Comparison of ENCODE assay signal across 9 cellular contexts in genomic region chr15:64426845-64427465, GRCh38. TPM values are rescaled to one million over a fixed set of nuclear protein-coding genes. Genes with fewer than 3 reads are reported as not detected.
DNase-seq lines count a peak whose midpoint lies in the region; ATAC-seq and TF ChIP-seq lines count a peak whose summit lies in the region.
"Had no signal": no experiment of that assay in that cellular context is flagged by ENCODE, and none has a peak within 500 bp of the region (broad histone marks: within the 10 kb centered on the region; RNA-seq: fewer than 3 reads in every experiment).

No MANE protein-coding gene starts in this region.

- in situ Hi-C loops in G401 (cut with HindIII; ENCODE audit: low sequenced_read_pairs): no loop called here

- DNase-seq in G401 (ENCODE audit: low spot score) (peak; percentile 37), Kasumi-1 (lab: John Stamatoyannopoulos, UW) (peak; percentile 24 to 63), amniotic epithelial cell (ENCODE audit: low read depth) (peak; percentile 53), mesendoderm (peak; percentile 10), sigmoid colon (no peak)
- no peak for DNase-seq in stimulated activated CD4-positive, alpha-beta T cell treated with anti-CD3 and anti-CD28 coated beads, Interleukin-4, amount 100 ng/mL, for 1 hour

- no peaks in the 10 kb centered on the region for H3K36me3 ChIP-seq in mesendoderm (ENCODE audit: control insufficient read depth, insufficient read depth, low read length)
- H3K36me3 ChIP-seq in sigmoid colon: peaks cover 0 to 68% (median 26%) of the 10 kb centered on the region in 4 donors

- no peak overlapping the region for H3K18ac ChIP-seq in mesendoderm (ENCODE audit: low read length)

- H3K27me3 ChIP-seq in mesendoderm (ENCODE audit: insufficient read depth, low read length, poor library complexity) (no peaks in the 10 kb centered on the region), sigmoid colon (no peaks in the 10 kb centered on the region)
- H3K27me3 ChIP-seq: SJSA1 had no signal

- no CpG with 5 or more reads among the region's 7 CpGs for WGBS in mesendoderm (ENCODE audit: extremely low coverage, insufficient coverage, low lambda C conversion rate)
- WGBS in sigmoid colon, 2 donors: 83 to 90% methylated on average over 7 of the region's 7 CpGs

- no peak overlapping the region for H3K4me3 ChIP-seq in mesendoderm (ENCODE audit: low read length)
- no peak overlapping the region for H3K4me3 ChIP-seq in sigmoid colon
- H3K4me3 ChIP-seq: SJSA1 had no signal

- H3K56ac ChIP-seq in mesendoderm (ENCODE audit: low read length): no peak overlapping the region

- no peaks in the 10 kb centered on the region for H3K79me1 ChIP-seq in mesendoderm (ENCODE audit: low read length)

- no peak for TF ChIP-seq POLR2A in sigmoid colon (IDR thresholded peaks at IDR 0.05)

- no peak overlapping the region for H2BK15ac ChIP-seq in mesendoderm (replicated peaks; ENCODE audit: low read depth)

- H4K5ac ChIP-seq in mesendoderm (ENCODE audit: low read length): no peak overlapping the region

- H3K79me2 ChIP-seq in mesendoderm (ENCODE audit: control insufficient read depth, insufficient read depth, low read length): no peaks in the 10 kb centered on the region

- H3K9ac ChIP-seq in mesendoderm (ENCODE audit: low read length): no peak overlapping the region

- ATAC-seq in GM19455 (IDR thresholded peaks at IDR 0.05; ENCODE audit: unreplicated experiment): no peak
- ATAC-seq in GM19452 (IDR thresholded peaks at IDR 0.05; ENCODE audit: unreplicated experiment): no peak

- H2BK5ac ChIP-seq in mesendoderm (ENCODE audit: low read length): no peak overlapping the region

- H3K27ac ChIP-seq in mesendoderm (ENCODE audit: low read depth, low read length) (no peak overlapping the region), sigmoid colon (no peak overlapping the region)
- H3K27ac ChIP-seq: SJSA1 had no signal

- intact Hi-C loops in sigmoid colon (cut with DNase I): loop anchor here (2.0 kb wide), 1 partner anchor 256 kb away; no protein-coding TSS in a partner anchor

- no peak for TF ChIP-seq EP300 in sigmoid colon (IDR thresholded peaks at IDR 0.05)

- H3K23ac ChIP-seq in mesendoderm (ENCODE audit: low read length): no peak overlapping the region

- H3K4me1 ChIP-seq in mesendoderm (ENCODE audit: control insufficient read depth, low read depth, low read length): peaks cover 5% of the 10 kb centered on the region
- H3K4me1 ChIP-seq in sigmoid colon: peaks cover 0 to 16% (median 5%) of the 10 kb centered on the region in 4 donors

- H3K4ac ChIP-seq in mesendoderm (ENCODE audit: low read depth, low read length): no peak overlapping the region

- no peaks in the 10 kb centered on the region for H3K9me3 ChIP-seq in sigmoid colon
- H3K9me3 ChIP-seq: SJSA1 had no signal

- H3K4me2 ChIP-seq in mesendoderm (ENCODE audit: low read length): no peak overlapping the region

- peak in 2 of 4 experiments; percentile 10 to 23 for TF ChIP-seq CTCF in sigmoid colon (IDR thresholded peaks at IDR 0.05)

- H4K8ac ChIP-seq in mesendoderm (ENCODE audit: low read depth, low read length): no peak overlapping the region

- H2BK120ac ChIP-seq in mesendoderm (ENCODE audit: low read depth, low read length): no peak overlapping the region

- no peak overlapping the region for H2AK5ac ChIP-seq in mesendoderm (ENCODE audit: low read length)

RNA-seq across cellular contexts. Expression of gene ZNF609, which starts 33.4 kb away (rescaled TPM):
- 11.6 and 17.0 TPM in 2 replicates for total RNA-seq in G401 (2014; rRNA removed; shearing (Covaris generic))
- polyA plus RNA-seq in mesendoderm (2013, experiment 1 of 2): 22.4 TPM
- polyA plus RNA-seq in mesendoderm (2013, experiment 2 of 2): 23.3 TPM
- 10 to 100 TPM; 29.6 to 35.2 (median 31.0) TPM for total RNA-seq in sigmoid colon
- 10 to 100 TPM in 1 of 3 donors, 1 to 10 TPM in 2; 4.8 to 13.5 (median 5.5) TPM for polyA plus RNA-seq in sigmoid colon

RNA-seq across cellular contexts. Expression of gene TRIP4, which starts 39.3 kb away (rescaled TPM):
- 23.6 and 25.7 TPM in 2 replicates for total RNA-seq in G401 (2014; rRNA removed; shearing (Covaris generic))
- polyA plus RNA-seq in mesendoderm (2013, experiment 1 of 2): 31.0 TPM
- polyA plus RNA-seq in mesendoderm (2013, experiment 2 of 2): 30.8 TPM
- total RNA-seq in sigmoid colon: 10 to 100 TPM; 11.0 to 26.6 (median 12.2) TPM
- polyA plus RNA-seq in sigmoid colon: 10 to 100 TPM; 22.6 to 48.3 (median 47.4) TPM

RNA-seq across cellular contexts. Expression of gene PCLAF, which starts 45.7 kb away (rescaled TPM):
- total RNA-seq in G401 (2014; rRNA removed; shearing (Covaris generic)): 50.8 and 138 TPM in 2 replicates
- polyA plus RNA-seq in mesendoderm (2013, experiment 1 of 2): 98.7 TPM
- polyA plus RNA-seq in mesendoderm (2013, experiment 2 of 2): 102 TPM
- total RNA-seq in sigmoid colon: 1 to 10 TPM in 3 of 4 donors, not detected in 1; 1.1 to 3.9 (median 1.7) TPM
- 10 to 100 TPM in 2 of 3 donors, 1 to 10 TPM in 1; 9.0 to 83.0 (median 40.2) TPM for polyA plus RNA-seq in sigmoid colon

Comparison
In these comparisons a context has a peak if more than half of its experiments do, and no peak if none do; other contexts are left out.
1. DNase-seq: peak in G401 (single experiment), Kasumi-1 (2 of 2), amniotic epithelial cell (single experiment) and mesendoderm (single experiment); none in stimulated activated CD4-positive, alpha-beta T cell treated with anti-CD3 and anti-CD28 coated beads, Interleukin-4, amount 100 ng/mL, for 1 hour (single experiment) and sigmoid colon (single experiment).
2. RNA of gene PCLAF, which starts 45.7 kb away (total RNA-seq): 50.8 to 138 TPM in G401; 1.1 to 3.9 TPM in sigmoid colon; every median in the first group is over 10 times any median in the second.